Comparison of ENCODE assay signal across 8 cellular contexts in the genomic region with DNA sequence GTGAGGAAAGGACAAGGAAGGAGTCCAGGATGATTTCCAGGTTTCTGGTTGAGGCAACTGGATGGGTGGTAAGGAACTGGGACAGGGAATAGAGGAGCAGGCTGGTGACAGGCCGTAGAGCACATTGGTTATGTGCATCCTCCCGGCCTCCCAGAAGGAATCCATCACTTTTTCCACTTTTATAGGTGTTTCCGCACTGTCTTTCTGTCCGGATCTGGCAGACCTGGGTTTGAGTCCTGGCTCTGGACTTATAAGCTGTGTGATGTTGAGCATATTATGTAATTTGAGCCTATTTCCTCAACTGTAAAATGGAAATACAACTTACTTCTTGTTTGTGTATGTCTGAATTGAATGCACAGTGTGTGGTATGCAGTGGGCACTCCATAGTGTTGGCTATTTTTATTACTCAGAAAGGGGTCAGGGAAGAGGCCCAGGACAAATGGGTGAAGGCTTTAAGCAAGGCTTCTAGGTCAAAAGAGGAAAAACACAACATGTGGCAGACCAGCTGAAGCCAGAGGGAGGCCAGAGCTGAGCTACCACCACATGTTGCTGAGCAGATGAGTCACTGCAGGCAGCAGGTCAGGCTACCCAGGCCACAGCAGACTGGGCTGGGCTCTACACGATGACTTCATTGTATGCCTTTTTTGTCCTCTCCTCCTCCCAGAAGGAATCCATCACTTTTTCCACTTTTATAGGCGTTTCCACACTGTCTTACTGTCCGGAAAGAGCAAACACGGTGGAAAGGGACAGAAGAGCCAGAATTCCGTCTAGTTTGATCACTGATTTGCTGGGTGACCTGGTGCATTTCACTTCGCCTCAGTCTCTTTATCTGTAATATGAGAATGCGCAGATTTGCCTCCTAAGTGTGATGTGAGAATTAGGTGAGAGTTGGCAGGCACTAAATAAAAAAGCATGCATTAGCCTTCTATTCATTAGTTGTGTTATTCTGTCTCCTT. TPM values are rescaled to one million over a fixed set of nuclear protein-coding genes. Genes with fewer than 3 reads are reported as not detected.
A peak's percentile ranks its signal among the peaks of the same experiment; 100 is the strongest.
DNase-seq lines count a peak whose midpoint lies in the region; TF ChIP-seq lines count a peak whose summit lies in the region.

No MANE protein-coding gene starts in this region.

- H3K4me3 ChIP-seq in AG04449 (ENCODE audit: low read depth, low read length) = peak overlapping the region; percentile 66
- H3K4me3 ChIP-seq in SK-N-MC = peak overlapping the region; percentile 78

- H3K36me3 ChIP-seq in SK-N-MC (ENCODE audit: insufficient read depth, low read length) = peaks cover 5% of the 10 kb centered on the region; the same call in 1 of the 2 replicates

- CTCF ChIA-PET in AG04449 (lab: Yijun Ruan, JAX) = interaction anchor here (0.6 kb wide), 1 partner anchor 372 kb away, joined by 3 read pairs; no protein-coding TSS in a partner anchor
- CTCF ChIA-PET in GM10248 (lab: Yijun Ruan, JAX) = interaction anchor here (1.5 kb wide), 1 partner anchor 29 kb away, joined by 4 read pairs; no protein-coding TSS in a partner anchor

- H3K9ac ChIP-seq in SK-N-MC (ENCODE audit: insufficient read length) = peak overlapping the region; percentile 56

- POLR2A ChIA-PET in AG04449 (lab: Yijun Ruan, JAX) = no interaction called here
- POLR2A ChIA-PET in GM10248 (lab: Yijun Ruan, JAX) = interaction anchor here (0.6 kb wide), 1 partner anchor 115 kb away, joined by 3 read pairs; no protein-coding TSS in a partner anchor

- no peak overlapping the region for H3K27ac ChIP-seq in SK-N-MC

- no peaks in the 10 kb centered on the region for H3K9me3 ChIP-seq in SK-N-MC (ENCODE audit: low read depth, low read length)

- peak; percentile 83 for DNase-seq in AG04449 (ENCODE audit: low read depth, low spot score)
- DNase-seq in GM10248 (ENCODE audit: extremely low spot score) = peak; percentile 75
- peak; percentile 58 to 63 for DNase-seq in Kasumi-1 (lab: John Stamatoyannopoulos, UW)
- DNase-seq in SK-N-MC (ENCODE audit: low read depth, low spot score) = no peak
- DNase-seq in dermis blood vessel endothelial cell = peak; percentile 92
- peak; percentile 96 for DNase-seq in kidney tubule cell (ENCODE audit: low spot score)
- DNase-seq in stimulated activated CD8-positive, alpha-beta memory T cell treated with anti-CD3 and anti-CD28 coated beads, Interleukin-15, amount 100 ng/mL, for 48 hours (ENCODE audit: low read depth in 2 of 2) = peak; percentile 12 to 14
- no peak for DNase-seq in central memory CD4-positive, alpha-beta T cell

- no peak for TF ChIP-seq CTCF in AG04449 (IDR thresholded peaks at IDR 0.05; ENCODE audit: insufficient read depth, low read length, missing control alignments)
- TF ChIP-seq CTCF in GM10248 (IDR thresholded peaks at IDR 0.05; ENCODE audit: control extremely low read depth, extremely low read depth, low read depth, missing control alignments) = no peak

RNA-seq across cellular contexts. Expression of a gene that starts 0.8 kb away (rescaled TPM):
- total RNA-seq in dermis blood vessel endothelial cell = 17.2 and 21.3 TPM in 2 replicates

RNA-seq across cellular contexts. Expression of a gene that starts 52.2 kb away (rescaled TPM):
- 6.6 and 8.4 TPM in 2 replicates for total RNA-seq in dermis blood vessel endothelial cell

Comparison
In these comparisons a context has a peak if more than half of its experiments do, and no peak if none do; other contexts are left out.
1. DNase-seq: peak in AG04449 (single experiment), GM10248 (single experiment), Kasumi-1 (2 of 2), dermis blood vessel endothelial cell (single experiment), kidney tubule cell (single experiment) and stimulated activated CD8-positive, alpha-beta memory T cell treated with anti-CD3 and anti-CD28 coated beads, Interleukin-15, amount 100 ng/mL, for 48 hours (2 of 2); none in SK-N-MC (single experiment) and central memory CD4-positive, alpha-beta T cell (single experiment).